15 cellular contexts compared by ENCODE assay signal in genomic region chr20:48164034-48164433, GRCh38.
A peak's percentile ranks its signal among the peaks of the same experiment; 100 is the strongest.
DNase-seq lines count a peak whose midpoint lies in the region; ATAC-seq, FAIRE-seq and TF ChIP-seq lines count a peak whose summit lies in the region.
"Had no signal": no experiment of that assay in that cellular context is flagged by ENCODE, and none has a peak within 500 bp of the region (broad histone marks: within the 10 kb centered on the region; RNA-seq: fewer than 3 reads in every experiment).

No MANE protein-coding gene starts in this region.

- ATAC-seq in omental fat pad (ENCODE audit: low FRiP score) = no peak
- ATAC-seq in HG03280 (IDR thresholded peaks at IDR 0.05; ENCODE audit: unreplicated experiment) = no peak

- no peaks in the 10 kb centered on the region for H3K4me1 ChIP-seq in HEK293 (ENCODE audit: control insufficient read depth, insufficient read depth, low read length)
- peaks cover 37% of the 10 kb centered on the region for H3K4me1 ChIP-seq in PC-9 (replicated peaks; ENCODE audit: insufficient read depth)

- no peaks in the 10 kb centered on the region for H4K20me1 ChIP-seq in PC-9 (ENCODE audit: insufficient read depth)

- peaks cover 3% of the 10 kb centered on the region; the same call in 1 of the 2 replicates for H3F3A ChIP-seq in PC-9 (ENCODE audit: insufficient read depth, low read depth)

- H3K4me3 Mint-ChIP-seq in immature natural killer cell = no peak overlapping the region
- H3K4me3 Mint-ChIP-seq: B cell; CD4-positive, alpha-beta T cell had no signal

- no TSS peak for BruUV-seq in PC-9 (replicated peaks; lab: Mats Ljungman, UMichigan)

- H3K79me2 ChIP-seq in PC-9 (ENCODE audit: low read depth) = no peaks in the 10 kb centered on the region

- no peak for DNase-seq in PC-9
- no peak for DNase-seq in bronchial epithelial cell (ENCODE audit: low read depth)
- DNase-seq in urothelium cell line (ENCODE audit: low spot score) = no peak
- no peak for DNase-seq in omental fat pad (ENCODE audit: low spot score)
- no peak for DNase-seq in immature natural killer cell
- DNase-seq: C1 segment of cervical spinal cord; CD4-positive, alpha-beta T cell; DMS79; GM23248; H7 had no signal

- no peak overlapping the region for H3K4me3 ChIP-seq in HEK293 (ENCODE audit: low read depth, low read length)
- no peak overlapping the region for H3K4me3 ChIP-seq in PC-9
- H3K4me3 ChIP-seq in bronchial epithelial cell (ENCODE audit: low read depth, low read length) = no peak overlapping the region
- H3K4me3 ChIP-seq: GM23248 had no signal

- peak overlapping the region; percentile 12; the same call in 1 of the 2 replicates for H3K4me2 ChIP-seq in PC-9

- no peaks in the 10 kb centered on the region for H3K9me2 ChIP-seq in PC-9 (ENCODE audit: insufficient read depth)

- H3K9me3 Mint-ChIP-seq in immature natural killer cell = no peaks in the 10 kb centered on the region
- H3K9me3 Mint-ChIP-seq: CD4-positive, alpha-beta T cell had no signal

- H3K27ac ChIP-seq in HEK293 (ENCODE audit: extremely low read depth, low read depth, low read length) (no peak overlapping the region), PC-9 (0 out of 2 replicates have a peak overlapping the region, but pooled peaks have one; percentile 15)
- H3K27ac ChIP-seq: GM23248 had no signal

- FAIRE-seq in bronchial epithelial cell (lab: Jason Lieb, UNC) (peak; percentile 83), urothelium cell line (lab: Jason Lieb, UNC) (peak; percentile 97)
- FAIRE-seq: A204.1, GM12891 had no signal

- POLR2A ChIA-PET in HEK293 (lab: Yijun Ruan, JAX) (no interaction called here), PC-9 (lab: Charles Lee; ENCODE audit: unreplicated experiment) (interaction anchor here (0.7 kb wide), 1 partner anchor 179 kb away, joined by 5 read pairs; no protein-coding TSS in a partner anchor)

- H3K9me3 ChIP-seq in HEK293 (ENCODE audit: control insufficient read depth, insufficient read depth, low read depth, low read length) = no peaks in the 10 kb centered on the region
- no peaks in the 10 kb centered on the region for H3K9me3 ChIP-seq in PC-9 (ENCODE audit: insufficient read depth, low read depth)

- no peak overlapping the region for H2AFZ ChIP-seq in PC-9
- H2AFZ ChIP-seq: GM23248 had no signal

- H3K27me3 ChIP-seq in PC-9 (ENCODE audit: insufficient read depth, low read depth) (no peaks in the 10 kb centered on the region), bronchial epithelial cell (ENCODE audit: control insufficient read depth, insufficient read depth, low read length) (peaks cover 2% of the 10 kb centered on the region)

- H3K27me3 Mint-ChIP-seq in immature natural killer cell (ENCODE audit: low read depth in 3 of 3) = peaks cover 4 to 12% (median 7%) of the 10 kb centered on the region in 3 donors

- H3K27ac Mint-ChIP-seq in immature natural killer cell = no peak overlapping the region
- H3K27ac Mint-ChIP-seq: B cell; CD4-positive, alpha-beta T cell had no signal

- no peaks in the 10 kb centered on the region for H3K4me1 Mint-ChIP-seq in immature natural killer cell
- H3K4me1 Mint-ChIP-seq: B cell had no signal

- intact Hi-C loops in PC-9 (cut with micrococcal nuclease; ENCODE audit: unreplicated experiment) = no loop called here

- H3K36me3 Mint-ChIP-seq in immature natural killer cell = no peaks in the 10 kb centered on the region

- H3K36me3 ChIP-seq in HEK293 (ENCODE audit: control insufficient read depth in 2 of 2, insufficient read depth in 1 of 2, low read length in 2 of 2) (no peaks in the 10 kb centered on the region), PC-9 (ENCODE audit: low read depth) (no peaks in the 10 kb centered on the region), bronchial epithelial cell (ENCODE audit: control insufficient read depth, insufficient read depth, low read length) (no peaks in the 10 kb centered on the region)

- TF ChIP-seq CTCF in HEK293 (tag by site-specific recombination; IDR thresholded peaks at IDR 0.05) (no peak), PC-9 (conservative IDR thresholded peaks at IDR 0.05) (no peak), bronchial epithelial cell (IDR thresholded peaks at IDR 0.05; ENCODE audit: insufficient read depth, low read length, severe bottlenecking) (no peak), omental fat pad (IDR thresholded peaks at IDR 0.05) (no peak)

- CTCF ChIA-PET in HEK293 (lab: Yijun Ruan, JAX) = no interaction called here
- CTCF ChIA-PET in PC-9 (lab: Charles Lee) = no interaction called here

TF ChIP-seq in HEK293, 187 proteins besides CTCF, POLR2A, EP300 and RAD21:
- TF ChIP-seq ZNF26 (tag by site-specific recombination; IDR thresholded peaks at IDR 0.05) = no peak
- TF ChIP-seq ZNF18 (tag by site-specific recombination; IDR thresholded peaks at IDR 0.05) = 0 out of 2 replicates have a peak, but pooled peaks have one; percentile 41
- peak; percentile 100 for TF ChIP-seq ZFHX2 (tag by site-specific recombination; conservative IDR thresholded peaks at IDR 0.05)
- TF ChIP-seq ZNF391 (tag by site-specific recombination; IDR thresholded peaks at IDR 0.05; ENCODE audit: borderline replicate concordance, low read depth) = no peak
- TF ChIP-seq ZSCAN4 (tag by site-specific recombination; IDR thresholded peaks at IDR 0.05) = peak; percentile 75
- TF ChIP-seq ZNF274 (IDR thresholded peaks at IDR 0.05; ENCODE audit: low read length) = no peak
- TF ChIP-seq ZNF274 (tag by site-specific recombination; IDR thresholded peaks at IDR 0.05; ENCODE audit: borderline replicate concordance) = 0 out of 2 replicates have a peak, but pooled peaks have one; percentile 46
- peak; percentile 99 for TF ChIP-seq EGR2 (tag by site-specific recombination; IDR thresholded peaks at IDR 0.05; ENCODE audit: low read depth)
- TF ChIP-seq ZNF837 (tag by site-specific recombination; IDR thresholded peaks at IDR 0.05) = no peak
